ENCODE assay signal across 27 cellular contexts in the genomic region with DNA sequence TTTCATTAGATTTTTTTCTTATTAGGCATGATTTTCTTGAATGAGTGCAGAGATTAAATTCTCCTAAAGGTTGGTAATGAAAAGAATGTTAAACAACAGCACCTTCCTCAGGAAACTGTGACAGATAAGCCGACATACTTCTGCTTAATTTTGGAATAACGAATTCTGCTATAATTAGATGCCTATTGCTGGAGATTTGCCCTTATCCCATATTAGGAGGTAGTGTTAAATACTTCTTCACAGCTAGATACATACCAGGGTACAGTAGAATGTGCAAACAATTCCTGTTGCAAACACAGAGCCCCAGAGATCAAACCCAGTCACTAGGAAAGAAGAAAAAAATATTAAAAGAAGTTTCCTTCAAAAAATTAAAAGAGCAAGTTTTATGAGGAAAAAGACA. TPM values are rescaled to one million over a fixed set of nuclear protein-coding genes. Genes with fewer than 3 reads are reported as not detected.
"Had no signal": no experiment of that assay in that cellular context is flagged by ENCODE, and none has a peak within 500 bp of the region (broad histone marks: within the 10 kb centered on the region; RNA-seq: fewer than 3 reads in every experiment).

No MANE protein-coding gene starts in this region.

- H3K4me3 Mint-ChIP-seq: activated CD4-positive, alpha-beta memory T cell treated with anti-CD3 and anti-CD28 coated beads, Interleukin-2, amount 10 ng/mL, durations not matched to agents 7 days and 5 days; activated CD4-positive, alpha-beta T cell treated with anti-CD3 and anti-CD28 coated beads for 36 hours; activated naive CD4-positive, alpha-beta T cell treated with anti-CD3 and anti-CD28 coated beads for 36 hours; activated naive CD8-positive, alpha-beta T cell; activated T-helper 17 cell treated with anti-CD3 and anti-CD28 coated beads, Interleukin-2, amount 50 U/mL, for 72 hours had no signal

- ATAC-seq: activated CD4-positive, alpha-beta T cell treated with anti-CD3 and anti-CD28 coated beads for 36 hours; activated T-helper 17 cell treated with anti-CD3 and anti-CD28 coated beads, Interleukin-2, amount 50 U/mL, for 72 hours had no signal

- H3K27ac ChIP-seq: SK-N-MC, WERI-Rb-1 had no signal

- H3K36me3 Mint-ChIP-seq: activated naive CD8-positive, alpha-beta T cell had no signal

- H3K36me3 ChIP-seq: WERI-Rb-1 had no signal

- H3K4me3 ChIP-seq: SK-N-MC had no signal

- H3K27ac Mint-ChIP-seq: activated CD4-positive, alpha-beta memory T cell treated with anti-CD3 and anti-CD28 coated beads, Interleukin-2, amount 10 ng/mL, durations not matched to agents 7 days and 5 days; activated CD4-positive, alpha-beta T cell treated with anti-CD3 and anti-CD28 coated beads for 36 hours; activated naive CD4-positive, alpha-beta T cell treated with anti-CD3 and anti-CD28 coated beads for 36 hours; activated naive CD8-positive, alpha-beta T cell; activated T-helper 17 cell treated with anti-CD3 and anti-CD28 coated beads, Interleukin-2, amount 50 U/mL, for 72 hours had no signal

- H3K27me3 Mint-ChIP-seq: activated CD4-positive, alpha-beta memory T cell treated with anti-CD3 and anti-CD28 coated beads, Interleukin-2, amount 10 ng/mL, durations not matched to agents 7 days and 5 days; activated CD4-positive, alpha-beta T cell treated with anti-CD3 and anti-CD28 coated beads for 36 hours; activated naive CD8-positive, alpha-beta T cell; activated T-helper 17 cell treated with anti-CD3 and anti-CD28 coated beads, Interleukin-2, amount 50 U/mL, for 72 hours had no signal

- DNase-seq: activated CD4-positive, alpha-beta memory T cell treated with anti-CD3 and anti-CD28 coated beads, Interleukin-2, amount 10 ng/mL, durations not matched to agents 7 days and 5 days; activated CD4-positive, alpha-beta T cell treated with anti-CD3 and anti-CD28 coated beads for 36 hours; activated CD4-positive, alpha-beta T cell treated with anti-CD3 and anti-CD28 coated beads, Interleukin-2, amount 50 U/mL, for 1 hour; activated gamma-delta T cell; activated naive CD4-positive, alpha-beta T cell treated with anti-CD3 and anti-CD28 coated beads for 36 hours; activated T-cell treated with anti-CD3 and anti-CD28 coated beads for 4 hours; activated T-cell treated with anti-CD3 and anti-CD28 coated beads, Interleukin-2, amount 50 U/mL, for 48 hours; central memory CD4-positive, alpha-beta T cell; Kasumi-1; NCI-H1105; NCI-H1436; NCI-H1694 treated with DMSO at 0.1 percent for 48 hours; NCI-H2029 treated with DMSO at 0.1 percent for 48 hours; NCI-H345; NCI-H510A; NCI-H526 treated with DMSO at 0.1 percent for 48 hours; NCI-H82; T-helper 1 cell; WERI-Rb-1 had no signal

- H3K4me1 Mint-ChIP-seq: activated CD4-positive, alpha-beta memory T cell treated with anti-CD3 and anti-CD28 coated beads, Interleukin-2, amount 10 ng/mL, durations not matched to agents 7 days and 5 days; activated CD4-positive, alpha-beta T cell treated with anti-CD3 and anti-CD28 coated beads for 36 hours; activated T-helper 17 cell treated with anti-CD3 and anti-CD28 coated beads, Interleukin-2, amount 50 U/mL, for 72 hours had no signal

RNA-seq across cellular contexts. Expression of a gene that starts 12.8 kb away (rescaled TPM):
- total RNA-seq: activated CD4-positive, alpha-beta memory T cell treated with anti-CD3 and anti-CD28 coated beads, Interleukin-2, amount 10 ng/mL, durations not matched to agents 7 days and 5 days; activated CD4-positive, alpha-beta T cell treated with anti-CD3 and anti-CD28 coated beads for 36 hours; activated CD8-positive, alpha-beta memory T cell treated with anti-CD3 and anti-CD28 coated beads for 36 hours; activated naive CD4-positive, alpha-beta T cell treated with anti-CD3 and anti-CD28 coated beads for 36 hours; activated T-helper 17 cell treated with anti-CD3 and anti-CD28 coated beads, Interleukin-2, amount 50 U/mL, for 72 hours; OCI-LY7; RPMI7951; T-helper 2 cell treated with Interferon-gamma antibody and Interleukin-4, amounts not matched to agents 100 ng/mL and 5 ng/mL, for 36 hours had no signal
- polyA plus RNA-seq: adipose tissue had no signal
